Comparison of ENCODE assay signal across 1 cellular context in the genomic region with DNA sequence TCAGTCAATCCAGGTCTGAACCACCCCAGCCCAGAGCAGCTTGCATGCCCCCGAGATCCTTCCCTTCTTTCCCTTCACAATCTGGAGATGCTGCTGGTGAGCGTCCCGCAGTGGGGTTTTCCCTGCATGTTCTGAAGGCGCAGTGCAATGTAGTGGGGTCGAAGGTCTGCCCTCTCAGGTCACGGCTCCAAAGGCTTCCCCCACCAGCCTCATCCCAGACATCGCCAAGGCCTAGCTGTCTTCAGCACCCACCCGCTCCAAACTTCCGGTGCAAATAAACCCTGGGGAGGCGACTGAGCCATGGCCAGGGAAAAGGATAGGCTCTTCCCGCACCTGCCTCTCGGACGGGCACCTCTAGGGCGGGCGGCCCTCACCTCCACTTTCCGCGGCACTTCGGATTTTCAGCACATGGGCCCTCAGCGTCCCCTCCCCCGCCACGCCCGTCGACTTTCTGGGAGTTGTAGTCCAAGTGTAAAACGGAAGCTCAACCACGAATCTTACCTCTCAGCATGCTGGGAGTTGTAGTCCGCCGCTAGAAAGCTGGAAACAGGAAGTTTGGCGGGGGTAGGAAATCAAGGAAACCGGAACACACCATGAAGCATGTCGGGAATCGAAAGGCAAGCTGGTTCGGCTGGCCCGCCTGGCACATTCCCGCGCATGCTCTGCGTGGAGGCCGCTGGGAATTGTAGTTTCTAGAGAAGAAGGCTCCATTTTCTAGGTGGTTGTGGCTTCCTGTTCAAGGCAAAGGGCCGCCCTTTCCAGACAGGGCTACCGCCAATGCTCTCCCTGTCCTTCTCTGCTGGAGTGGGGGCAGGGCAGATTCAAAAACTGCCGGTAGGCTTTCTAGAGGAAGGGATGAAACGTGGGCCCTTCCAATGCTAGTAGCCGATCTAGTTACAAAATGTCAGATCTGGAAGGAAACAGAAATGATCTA.
TF ChIP-seq lines count a peak whose summit lies in the region.

A gene (minus strand): TSS at position 410 of the 934 bp plus-strand sequence. CDS start 2,384 bp downstream, outside the sequence.

TF ChIP-seq in HepG2, 621 proteins besides CTCF, POLR2A, EP300 and RAD21 (continued from another document and continues in another):
- TF ChIP-seq, protein P1, sequence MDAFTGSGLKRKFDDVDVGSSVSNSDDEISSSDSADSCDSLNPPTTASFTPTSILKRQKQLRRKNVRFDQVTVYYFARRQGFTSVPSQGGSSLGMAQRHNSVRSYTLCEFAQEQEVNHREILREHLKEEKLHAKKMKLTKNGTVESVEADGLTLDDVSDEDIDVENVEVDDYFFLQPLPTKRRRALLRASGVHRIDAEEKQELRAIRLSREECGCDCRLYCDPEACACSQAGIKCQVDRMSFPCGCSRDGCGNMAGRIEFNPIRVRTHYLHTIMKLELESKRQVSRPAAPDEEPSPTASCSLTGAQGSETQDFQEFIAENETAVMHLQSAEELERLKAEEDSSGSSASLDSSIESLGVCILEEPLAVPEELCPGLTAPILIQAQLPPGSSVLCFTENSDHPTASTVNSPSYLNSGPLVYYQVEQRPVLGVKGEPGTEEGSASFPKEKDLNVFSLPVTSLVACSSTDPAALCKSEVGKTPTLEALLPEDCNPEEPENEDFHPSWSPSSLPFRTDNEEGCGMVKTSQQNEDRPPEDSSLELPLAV (CRISPR knock-in tag; conservative IDR thresholded peaks at IDR 0.05; ENCODE audit: low read depth): no peak
- 0 out of 2 replicates have a peak, but pooled peaks have one; percentile 21 for TF ChIP-seq KAT7 (CRISPR knock-in tag; IDR thresholded peaks at IDR 0.05; ENCODE audit: borderline replicate concordance)
- peak; percentile 80; the same call in 1 of the 2 replicates for TF ChIP-seq PCBP1 (IDR thresholded peaks at IDR 0.05; ENCODE audit: borderline replicate concordance, low read depth, low read length)
- peak; percentile 77 for TF ChIP-seq BORCS8-MEF2B (CRISPR knock-in tag; IDR thresholded peaks at IDR 0.05)
- peak; percentile 88 for TF ChIP-seq DR1 (CRISPR knock-in tag; IDR thresholded peaks at IDR 0.05)
- no peak for TF ChIP-seq ZNF17 (CRISPR knock-in tag; IDR thresholded peaks at IDR 0.05)
- TF ChIP-seq ZNF563 (CRISPR knock-in tag; IDR thresholded peaks at IDR 0.05): peak; percentile 78
- TF ChIP-seq ZNF792 (CRISPR knock-in tag; IDR thresholded peaks at IDR 0.05): no peak
- TF ChIP-seq ZNF234 (CRISPR knock-in tag; conservative IDR thresholded peaks at IDR 0.05): no peak
- no peak for TF ChIP-seq ZNF780A (CRISPR knock-in tag; IDR thresholded peaks at IDR 0.05)
- TF ChIP-seq RXRA (CRISPR knock-in tag; IDR thresholded peaks at IDR 0.05): peak; percentile 66
- no peak for TF ChIP-seq PLRG1 (conservative IDR thresholded peaks at IDR 0.05)
- no peak for TF ChIP-seq KDM4B (CRISPR knock-in tag; IDR thresholded peaks at IDR 0.05)
- TF ChIP-seq, protein P2, sequence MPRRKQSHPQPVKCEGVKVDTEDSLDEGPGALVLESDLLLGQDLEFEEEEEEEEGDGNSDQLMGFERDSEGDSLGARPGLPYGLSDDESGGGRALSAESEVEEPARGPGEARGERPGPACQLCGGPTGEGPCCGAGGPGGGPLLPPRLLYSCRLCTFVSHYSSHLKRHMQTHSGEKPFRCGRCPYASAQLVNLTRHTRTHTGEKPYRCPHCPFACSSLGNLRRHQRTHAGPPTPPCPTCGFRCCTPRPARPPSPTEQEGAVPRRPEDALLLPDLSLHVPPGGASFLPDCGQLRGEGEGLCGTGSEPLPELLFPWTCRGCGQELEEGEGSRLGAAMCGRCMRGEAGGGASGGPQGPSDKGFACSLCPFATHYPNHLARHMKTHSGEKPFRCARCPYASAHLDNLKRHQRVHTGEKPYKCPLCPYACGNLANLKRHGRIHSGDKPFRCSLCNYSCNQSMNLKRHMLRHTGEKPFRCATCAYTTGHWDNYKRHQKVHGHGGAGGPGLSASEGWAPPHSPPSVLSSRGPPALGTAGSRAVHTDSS (CRISPR knock-in tag; conservative IDR thresholded peaks at IDR 0.05): 0 out of 2 replicates have a peak, but pooled peaks have one; percentile 23
- TF ChIP-seq, protein P3, sequence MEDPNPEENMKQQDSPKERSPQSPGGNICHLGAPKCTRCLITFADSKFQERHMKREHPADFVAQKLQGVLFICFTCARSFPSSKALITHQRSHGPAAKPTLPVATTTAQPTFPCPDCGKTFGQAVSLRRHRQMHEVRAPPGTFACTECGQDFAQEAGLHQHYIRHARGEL (CRISPR knock-in tag; IDR thresholded peaks at IDR 0.05): 0 out of 2 replicates have a peak, but pooled peaks have one; percentile 63
- TF ChIP-seq, protein P4, sequence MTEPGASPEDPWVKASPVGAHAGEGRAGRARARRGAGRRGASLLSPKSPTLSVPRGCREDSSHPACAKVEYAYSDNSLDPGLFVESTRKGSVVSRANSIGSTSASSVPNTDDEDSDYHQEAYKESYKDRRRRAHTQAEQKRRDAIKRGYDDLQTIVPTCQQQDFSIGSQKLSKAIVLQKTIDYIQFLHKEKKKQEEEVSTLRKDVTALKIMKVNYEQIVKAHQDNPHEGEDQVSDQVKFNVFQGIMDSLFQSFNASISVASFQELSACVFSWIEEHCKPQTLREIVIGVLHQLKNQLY (CRISPR knock-in tag; IDR thresholded peaks at IDR 0.05): 0 out of 2 replicates have a peak, but pooled peaks have one; percentile 13
- TF ChIP-seq NAIF1 (CRISPR knock-in tag; IDR thresholded peaks at IDR 0.05; ENCODE audit: borderline replicate concordance): peak; percentile 75; the same call in 1 of the 2 replicates
- peak; percentile 80 for TF ChIP-seq ZSCAN25 (CRISPR knock-in tag; IDR thresholded peaks at IDR 0.05)
- 0 out of 2 replicates have a peak, but pooled peaks have one; percentile 48 for TF ChIP-seq KDM3A (CRISPR knock-in tag; IDR thresholded peaks at IDR 0.05; ENCODE audit: low read depth)
- TF ChIP-seq ZNF670 (CRISPR knock-in tag; IDR thresholded peaks at IDR 0.05; ENCODE audit: borderline replicate concordance): peak; percentile 70; the same call in 1 of the 2 replicates
- peak; percentile 86; the same call in 1 of the 2 replicates for TF ChIP-seq GTF3A (CRISPR knock-in tag; conservative IDR thresholded peaks at IDR 0.05)
- TF ChIP-seq TSC22D2 (CRISPR knock-in tag; IDR thresholded peaks at IDR 0.05; ENCODE audit: borderline replicate concordance): peak; percentile 67; the same call in 1 of the 2 replicates
- no peak; the same call in 1 of the 2 replicates for TF ChIP-seq SRF (IDR thresholded peaks at IDR 0.05; ENCODE audit: low read depth, low read length)
- no peak; the same call in 1 of the 2 replicates for TF ChIP-seq ZSCAN21 (CRISPR knock-in tag; IDR thresholded peaks at IDR 0.05; ENCODE audit: borderline replicate concordance)
- no peak for TF ChIP-seq ZNF235 (CRISPR knock-in tag; IDR thresholded peaks at IDR 0.05; ENCODE audit: borderline replicate concordance)
- no peak; the same call in 1 of the 2 replicates for TF ChIP-seq ETV6 (CRISPR knock-in tag; conservative IDR thresholded peaks at IDR 0.05)
- no peak for TF ChIP-seq ZC3H4 (CRISPR knock-in tag; IDR thresholded peaks at IDR 0.05; ENCODE audit: borderline replicate concordance)
- peak; percentile 48; the same call in 1 of the 2 replicates for TF ChIP-seq ZNF761 (CRISPR knock-in tag; conservative IDR thresholded peaks at IDR 0.05)
- TF ChIP-seq, protein P5, sequence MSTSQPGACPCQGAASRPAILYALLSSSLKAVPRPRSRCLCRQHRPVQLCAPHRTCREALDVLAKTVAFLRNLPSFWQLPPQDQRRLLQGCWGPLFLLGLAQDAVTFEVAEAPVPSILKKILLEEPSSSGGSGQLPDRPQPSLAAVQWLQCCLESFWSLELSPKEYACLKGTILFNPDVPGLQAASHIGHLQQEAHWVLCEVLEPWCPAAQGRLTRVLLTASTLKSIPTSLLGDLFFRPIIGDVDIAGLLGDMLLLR (CRISPR knock-in tag; IDR thresholded peaks at IDR 0.05): 0 out of 2 replicates have a peak, but pooled peaks have one; percentile 42
- no peak for TF ChIP-seq EZH2 (conservative IDR thresholded peaks at IDR 0.05; ENCODE audit: low read depth, low read length)
- no peak; the same call in 1 of the 2 replicates for TF ChIP-seq ZNF460 (CRISPR knock-in tag; IDR thresholded peaks at IDR 0.05; ENCODE audit: borderline replicate concordance)
- peak; percentile 93; the same call in 1 of the 2 replicates for TF ChIP-seq ZNF350 (CRISPR knock-in tag; IDR thresholded peaks at IDR 0.05; ENCODE audit: borderline replicate concordance, low read depth)
- TF ChIP-seq GFI1 (CRISPR knock-in tag; IDR thresholded peaks at IDR 0.05; ENCODE audit: borderline replicate concordance): peak; percentile 49; the same call in 1 of the 2 replicates
- TF ChIP-seq, protein P6, sequence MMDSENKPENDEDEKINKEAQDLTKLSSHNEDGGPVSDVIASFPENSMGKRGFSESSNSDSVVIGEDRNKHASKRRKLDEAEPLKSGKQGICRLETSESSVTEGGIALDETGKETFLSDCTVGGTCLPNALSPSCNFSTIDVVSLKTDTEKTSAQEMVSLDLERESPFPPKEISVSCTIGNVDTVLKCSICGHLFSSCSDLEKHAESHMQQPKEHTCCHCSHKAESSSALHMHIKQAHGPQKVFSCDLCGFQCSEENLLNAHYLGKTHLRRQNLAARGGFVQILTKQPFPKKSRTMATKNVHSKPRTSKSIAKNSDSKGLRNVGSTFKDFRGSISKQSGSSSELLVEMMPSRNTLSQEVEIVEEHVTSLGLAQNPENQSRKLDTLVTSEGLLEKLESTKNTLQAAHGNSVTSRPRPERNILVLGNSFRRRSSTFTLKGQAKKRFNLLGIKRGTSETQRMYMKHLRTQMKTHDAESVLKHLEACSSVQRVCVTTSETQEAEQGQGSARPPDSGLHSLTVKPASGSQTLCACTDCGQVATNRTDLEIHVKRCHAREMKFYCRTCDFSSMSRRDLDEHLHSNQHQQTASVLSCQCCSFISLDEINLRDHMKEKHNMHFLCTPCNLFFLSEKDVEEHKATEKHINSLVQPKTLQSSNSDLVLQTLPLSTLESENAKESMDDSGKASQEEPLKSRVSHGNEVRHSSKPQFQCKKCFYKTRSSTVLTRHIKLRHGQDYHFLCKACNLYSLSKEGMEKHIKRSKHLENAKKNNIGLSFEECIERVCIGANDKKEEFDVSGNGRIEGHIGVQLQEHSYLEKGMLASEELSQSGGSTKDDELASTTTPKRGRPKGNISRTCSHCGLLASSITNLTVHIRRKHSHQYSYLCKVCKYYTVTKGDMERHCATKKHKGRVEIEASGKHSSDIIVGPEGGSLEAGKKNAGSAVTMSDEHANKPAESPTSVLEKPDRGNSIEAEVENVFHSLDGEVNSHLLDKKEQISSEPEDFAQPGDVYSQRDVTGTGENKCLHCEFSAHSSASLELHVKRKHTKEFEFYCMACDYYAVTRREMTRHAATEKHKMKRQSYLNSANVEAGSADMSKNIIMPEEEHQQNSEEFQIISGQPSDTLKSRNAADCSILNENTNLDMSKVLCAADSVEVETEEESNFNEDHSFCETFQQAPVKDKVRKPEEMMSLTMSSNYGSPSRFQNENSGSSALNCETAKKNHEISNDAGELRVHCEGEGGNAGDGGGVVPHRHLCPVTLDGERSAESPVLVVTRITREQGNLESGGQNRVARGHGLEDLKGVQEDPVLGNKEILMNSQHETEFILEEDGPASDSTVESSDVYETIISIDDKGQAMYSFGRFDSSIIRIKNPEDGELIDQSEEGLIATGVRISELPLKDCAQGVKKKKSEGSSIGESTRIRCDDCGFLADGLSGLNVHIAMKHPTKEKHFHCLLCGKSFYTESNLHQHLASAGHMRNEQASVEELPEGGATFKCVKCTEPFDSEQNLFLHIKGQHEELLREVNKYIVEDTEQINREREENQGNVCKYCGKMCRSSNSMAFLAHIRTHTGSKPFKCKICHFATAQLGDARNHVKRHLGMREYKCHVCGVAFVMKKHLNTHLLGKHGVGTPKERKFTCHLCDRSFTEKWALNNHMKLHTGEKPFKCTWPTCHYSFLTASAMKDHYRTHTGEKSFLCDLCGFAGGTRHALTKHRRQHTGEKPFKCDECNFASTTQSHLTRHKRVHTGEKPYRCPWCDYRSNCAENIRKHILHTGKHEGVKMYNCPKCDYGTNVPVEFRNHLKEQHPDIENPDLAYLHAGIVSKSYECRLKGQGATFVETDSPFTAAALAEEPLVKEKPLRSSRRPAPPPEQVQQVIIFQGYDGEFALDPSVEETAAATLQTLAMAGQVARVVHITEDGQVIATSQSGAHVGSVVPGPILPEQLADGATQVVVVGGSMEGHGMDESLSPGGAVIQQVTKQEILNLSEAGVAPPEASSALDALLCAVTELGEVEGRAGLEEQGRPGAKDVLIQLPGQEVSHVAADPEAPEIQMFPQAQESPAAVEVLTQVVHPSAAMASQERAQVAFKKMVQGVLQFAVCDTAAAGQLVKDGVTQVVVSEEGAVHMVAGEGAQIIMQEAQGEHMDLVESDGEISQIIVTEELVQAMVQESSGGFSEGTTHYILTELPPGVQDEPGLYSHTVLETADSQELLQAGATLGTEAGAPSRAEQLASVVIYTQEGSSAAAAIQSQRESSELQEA (CRISPR knock-in tag; IDR thresholded peaks at IDR 0.05; ENCODE audit: not compliant biosample characterization): peak; percentile 55
- TF ChIP-seq NR2F2 (IDR thresholded peaks at IDR 0.05; ENCODE audit: borderline replicate concordance, low read depth): peak; percentile 68; the same call in 1 of the 2 replicates
- TF ChIP-seq NFIB (CRISPR knock-in tag; IDR thresholded peaks at IDR 0.05; ENCODE audit: borderline replicate concordance): no peak
- TF ChIP-seq, protein P7, sequence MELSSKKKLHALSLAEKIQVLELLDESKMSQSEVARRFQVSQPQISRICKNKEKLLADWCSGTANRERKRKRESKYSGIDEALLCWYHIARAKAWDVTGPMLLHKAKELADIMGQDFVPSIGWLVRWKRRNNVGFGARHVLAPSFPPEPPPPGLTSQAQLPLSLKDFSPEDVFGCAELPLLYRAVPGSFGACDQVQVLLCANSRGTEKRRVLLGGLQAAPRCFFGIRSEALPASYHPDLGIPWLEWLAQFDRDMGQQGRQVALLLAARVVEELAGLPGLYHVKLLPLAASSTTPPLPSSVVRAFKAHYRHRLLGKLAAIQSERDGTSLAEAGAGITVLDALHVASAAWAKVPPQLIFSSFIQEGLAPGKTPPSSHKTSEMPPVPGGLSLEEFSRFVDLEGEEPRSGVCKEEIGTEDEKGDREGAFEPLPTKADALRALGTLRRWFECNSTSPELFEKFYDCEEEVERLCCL (CRISPR knock-in tag; IDR thresholded peaks at IDR 0.05; ENCODE audit: borderline replicate concordance): no peak
- TF ChIP-seq SMAD3 (CRISPR knock-in tag; IDR thresholded peaks at IDR 0.05): 0 out of 2 replicates have a peak, but pooled peaks have one; percentile 56
- peak; percentile 82; the same call in 1 of the 2 replicates for TF ChIP-seq EED (CRISPR knock-in tag; IDR thresholded peaks at IDR 0.05)
- no peak for TF ChIP-seq ZNF577 (CRISPR knock-in tag; IDR thresholded peaks at IDR 0.05; ENCODE audit: borderline replicate concordance, low read depth)
- peak; percentile 81 for TF ChIP-seq ZNF44 (CRISPR knock-in tag; IDR thresholded peaks at IDR 0.05)
- peak; percentile 81; the same call in 1 of the 2 replicates for TF ChIP-seq NR2F6 (IDR thresholded peaks at IDR 0.05)
- peak; percentile 77 for TF ChIP-seq NR2F6 (CRISPR knock-in tag; IDR thresholded peaks at IDR 0.05)
- TF ChIP-seq KDM2A (CRISPR knock-in tag; IDR thresholded peaks at IDR 0.05; ENCODE audit: borderline replicate concordance, low read depth): peak; percentile 90
- peak; percentile 62 for TF ChIP-seq SP4 (CRISPR knock-in tag; IDR thresholded peaks at IDR 0.05)
- TF ChIP-seq, protein P8, sequence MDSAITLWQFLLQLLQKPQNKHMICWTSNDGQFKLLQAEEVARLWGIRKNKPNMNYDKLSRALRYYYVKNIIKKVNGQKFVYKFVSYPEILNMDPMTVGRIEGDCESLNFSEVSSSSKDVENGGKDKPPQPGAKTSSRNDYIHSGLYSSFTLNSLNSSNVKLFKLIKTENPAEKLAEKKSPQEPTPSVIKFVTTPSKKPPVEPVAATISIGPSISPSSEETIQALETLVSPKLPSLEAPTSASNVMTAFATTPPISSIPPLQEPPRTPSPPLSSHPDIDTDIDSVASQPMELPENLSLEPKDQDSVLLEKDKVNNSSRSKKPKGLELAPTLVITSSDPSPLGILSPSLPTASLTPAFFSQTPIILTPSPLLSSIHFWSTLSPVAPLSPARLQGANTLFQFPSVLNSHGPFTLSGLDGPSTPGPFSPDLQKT (CRISPR knock-in tag; IDR thresholded peaks at IDR 0.05; ENCODE audit: borderline replicate concordance): peak; percentile 28; the same call in 1 of the 2 replicates
